Comparison of ENCODE assay signal across 8 cellular contexts in the genomic region with DNA sequence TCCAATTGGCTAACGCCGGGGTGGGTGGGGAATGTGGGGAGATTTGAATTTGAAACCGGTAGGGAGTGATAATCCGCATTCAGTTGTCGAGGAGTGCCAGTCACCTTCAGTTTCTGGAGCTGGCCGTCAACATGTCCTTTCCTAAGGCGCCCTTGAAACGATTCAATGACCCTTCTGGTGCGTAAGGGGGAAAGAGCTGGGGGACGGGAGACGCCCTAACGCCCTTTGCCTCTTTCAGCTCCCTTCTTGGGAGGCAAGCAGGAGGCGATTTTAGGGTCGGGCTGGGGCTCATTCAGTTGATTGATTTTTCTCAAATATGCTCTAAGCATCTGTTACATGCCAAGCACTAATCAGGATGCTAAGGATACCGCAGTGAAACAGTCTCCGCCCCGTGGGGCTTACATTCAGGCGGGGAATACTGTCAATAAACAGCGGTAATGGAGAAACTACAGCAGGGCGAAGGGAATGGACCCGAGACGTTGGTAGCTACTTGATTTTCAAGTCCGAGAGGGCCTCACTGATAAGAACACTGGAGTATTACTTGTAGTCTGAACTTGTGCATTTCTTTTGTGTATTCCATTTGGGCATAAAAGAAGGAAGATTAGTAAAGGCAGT. TPM values are rescaled to one million over a fixed set of nuclear protein-coding genes. Genes with fewer than 3 reads are reported as not detected.
A peak's percentile ranks its signal among the peaks of the same experiment; 100 is the strongest.
DNase-seq lines count a peak whose midpoint lies in the region; ATAC-seq lines count a peak whose summit lies in the region.

A gene with protein sequence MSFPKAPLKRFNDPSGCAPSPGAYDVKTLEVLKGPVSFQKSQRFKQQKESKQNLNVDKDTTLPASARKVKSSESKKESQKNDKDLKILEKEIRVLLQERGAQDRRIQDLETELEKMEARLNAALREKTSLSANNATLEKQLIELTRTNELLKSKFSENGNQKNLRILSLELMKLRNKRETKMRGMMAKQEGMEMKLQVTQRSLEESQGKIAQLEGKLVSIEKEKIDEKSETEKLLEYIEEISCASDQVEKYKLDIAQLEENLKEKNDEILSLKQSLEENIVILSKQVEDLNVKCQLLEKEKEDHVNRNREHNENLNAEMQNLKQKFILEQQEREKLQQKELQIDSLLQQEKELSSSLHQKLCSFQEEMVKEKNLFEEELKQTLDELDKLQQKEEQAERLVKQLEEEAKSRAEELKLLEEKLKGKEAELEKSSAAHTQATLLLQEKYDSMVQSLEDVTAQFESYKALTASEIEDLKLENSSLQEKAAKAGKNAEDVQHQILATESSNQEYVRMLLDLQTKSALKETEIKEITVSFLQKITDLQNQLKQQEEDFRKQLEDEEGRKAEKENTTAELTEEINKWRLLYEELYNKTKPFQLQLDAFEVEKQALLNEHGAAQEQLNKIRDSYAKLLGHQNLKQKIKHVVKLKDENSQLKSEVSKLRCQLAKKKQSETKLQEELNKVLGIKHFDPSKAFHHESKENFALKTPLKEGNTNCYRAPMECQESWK (plus strand): TSS at position 71 of the 615 bp plus-strand sequence. CDS start 61 bp downstream, at position 132.

- H3K9me3 ChIP-seq in MG63: no peaks in the 10 kb centered on the region
- no peaks in the 10 kb centered on the region for H3K9me3 ChIP-seq in iPS-18a (ENCODE audit: control insufficient read depth, low read depth, low read length)
- no peaks in the 10 kb centered on the region for H3K9me3 ChIP-seq in subcutaneous abdominal adipose tissue (ENCODE audit: control insufficient read depth in 5 of 5, low read length in 5 of 5)

- DNase-seq in activated naive CD4-positive, alpha-beta T cell treated with Interleukin-2 at 50 U/mL for 16 hours: no peak
- DNase-seq in MG63: peak; percentile 35
- no peak for DNase-seq in activated T-helper 1 cell treated with anti-CD3 and anti-CD28 coated beads, Interleukin-12 subunit alpha, Interleukin-12 subunit beta, Interleukin-2, Interleukin-4 antibody, amounts not matched to agents 30 ng/mL and 10 ng/mL and 1 ng/mL, durations not matched to agents 14 hours and 24 hours and 36 hours (ENCODE audit: low spot score)

- H3K4me3 ChIP-seq in MG63: peak within 1 kb of the TSS; percentile 95
- peak within 1 kb of the TSS; percentile 92 for H3K4me3 ChIP-seq in iPS-18a (ENCODE audit: low read length)
- peak within 1 kb of the TSS; percentile 82 to 94 (median 92) for H3K4me3 ChIP-seq in subcutaneous abdominal adipose tissue (ENCODE audit: low read depth in 1 of 5, low read length in 5 of 5)

- intact Hi-C loops in activated T-helper 1 cell treated with anti-CD3 and anti-CD28 coated beads, Interleukin-12 subunit alpha, Interleukin-12 subunit beta, Interleukin-2, Interleukin-4 antibody, amounts not matched to agents 30 ng/mL and 10 ng/mL and 1 ng/mL, durations not matched to agents 14 hours and 24 hours and 36 hours (cut with micrococcal nuclease): loop anchor here (1.0 kb wide), 2 partner anchors 23 to 45 kb away; a partner anchor contains a TSS

- no peaks in the 10 kb centered on the region for H3K27me3 ChIP-seq in MG63
- no peaks in the 10 kb centered on the region for H3K27me3 ChIP-seq in iPS-18a (ENCODE audit: control insufficient read depth, insufficient read depth, low read length)
- peaks cover 0 to 3% (median 0%) of the 10 kb centered on the region in 5 donors for H3K27me3 ChIP-seq in subcutaneous abdominal adipose tissue (ENCODE audit: control insufficient read depth in 5 of 5, insufficient read depth in 4 of 5, low read length in 5 of 5)

- no peaks in the 10 kb centered on the region for H3K9me3 Mint-ChIP-seq in activated naive CD4-positive, alpha-beta T cell treated with anti-CD3 and anti-CD28 coated beads, Interleukin-2, amount 50 U/mL, for 24 hours
- H3K9me3 Mint-ChIP-seq in activated T-helper 1 cell treated with anti-CD3 and anti-CD28 coated beads, Interleukin-12 subunit alpha, Interleukin-12 subunit beta, Interleukin-2, Interleukin-4 antibody, amounts not matched to agents 30 ng/mL and 10 ng/mL and 1 ng/mL, durations not matched to agents 14 hours and 24 hours and 36 hours: no peaks in the 10 kb centered on the region

- H3K36me3 ChIP-seq in MG63: peaks cover 50% of the 10 kb centered on the region
- peaks cover 19% of the 10 kb centered on the region for H3K36me3 ChIP-seq in iPS-18a (ENCODE audit: control insufficient read depth, low read depth, low read length)
- H3K36me3 ChIP-seq in subcutaneous abdominal adipose tissue (ENCODE audit: control insufficient read depth in 5 of 5, insufficient read depth in 5 of 5, low read length in 5 of 5): peaks cover 0 to 7% (median 0%) of the 10 kb centered on the region in 5 donors

- no peaks in the 10 kb centered on the region for H3K27me3 Mint-ChIP-seq in activated naive CD4-positive, alpha-beta T cell treated with anti-CD3 and anti-CD28 coated beads, Interleukin-2, amount 50 U/mL, for 24 hours
- no peaks in the 10 kb centered on the region for H3K27me3 Mint-ChIP-seq in activated T-helper 1 cell treated with anti-CD3 and anti-CD28 coated beads, Interleukin-12 subunit alpha, Interleukin-12 subunit beta, Interleukin-2, Interleukin-4 antibody, amounts not matched to agents 30 ng/mL and 10 ng/mL and 1 ng/mL, durations not matched to agents 14 hours and 24 hours and 36 hours (ENCODE audit: insufficient read depth)

- H3K27ac Mint-ChIP-seq in activated naive CD4-positive, alpha-beta T cell treated with anti-CD3 and anti-CD28 coated beads, Interleukin-2, amount 50 U/mL, for 24 hours: peak within 1 kb of the TSS; percentile 99
- H3K27ac Mint-ChIP-seq in activated T-helper 1 cell treated with anti-CD3 and anti-CD28 coated beads, Interleukin-12 subunit alpha, Interleukin-12 subunit beta, Interleukin-2, Interleukin-4 antibody, amounts not matched to agents 30 ng/mL and 10 ng/mL and 1 ng/mL, durations not matched to agents 14 hours and 24 hours and 36 hours: peak within 1 kb of the TSS; percentile 97

- H3K4me1 ChIP-seq in iPS-18a (ENCODE audit: control insufficient read depth, low read depth, low read length) (peaks cover 6% of the 10 kb centered on the region), subcutaneous abdominal adipose tissue (ENCODE audit: control insufficient read depth in 5 of 5, insufficient read depth in 5 of 5, low read length in 5 of 5) (peaks cover 4 to 33% (median 29%) of the 10 kb centered on the region in 5 donors)

- H3K36me3 Mint-ChIP-seq in activated naive CD4-positive, alpha-beta T cell treated with anti-CD3 and anti-CD28 coated beads, Interleukin-2, amount 50 U/mL, for 24 hours: peaks cover 3% of the 10 kb centered on the region
- peaks cover 21% of the 10 kb centered on the region for H3K36me3 Mint-ChIP-seq in activated T-helper 1 cell treated with anti-CD3 and anti-CD28 coated beads, Interleukin-12 subunit alpha, Interleukin-12 subunit beta, Interleukin-2, Interleukin-4 antibody, amounts not matched to agents 30 ng/mL and 10 ng/mL and 1 ng/mL, durations not matched to agents 14 hours and 24 hours and 36 hours (ENCODE audit: low read depth)

- H3K27ac ChIP-seq in iPS-18a (ENCODE audit: low read length) (peak within 1 kb of the TSS; percentile 90), subcutaneous abdominal adipose tissue (ENCODE audit: low read depth, low read length) (peak within 1 kb of the TSS; percentile 92)

- H3K4me3 Mint-ChIP-seq in activated naive CD4-positive, alpha-beta T cell treated with anti-CD3 and anti-CD28 coated beads, Interleukin-2, amount 50 U/mL, for 24 hours: peak within 1 kb of the TSS; percentile 98
- peak within 1 kb of the TSS; percentile 96 for H3K4me3 Mint-ChIP-seq in activated T-helper 1 cell treated with anti-CD3 and anti-CD28 coated beads, Interleukin-12 subunit alpha, Interleukin-12 subunit beta, Interleukin-2, Interleukin-4 antibody, amounts not matched to agents 30 ng/mL and 10 ng/mL and 1 ng/mL, durations not matched to agents 14 hours and 24 hours and 36 hours

- H3K9ac ChIP-seq in iPS-18a (ENCODE audit: low read length): peak within 1 kb of the TSS; percentile 91
- H3K9ac ChIP-seq in subcutaneous abdominal adipose tissue (ENCODE audit: low read length in 5 of 5): peak within 1 kb of the TSS; percentile 68 to 98 (median 96)

- H3K4me1 Mint-ChIP-seq in activated naive CD4-positive, alpha-beta T cell treated with anti-CD3 and anti-CD28 coated beads, Interleukin-2, amount 50 U/mL, for 24 hours: peaks cover 53% of the 10 kb centered on the region
- H3K4me1 Mint-ChIP-seq in activated T-helper 1 cell treated with anti-CD3 and anti-CD28 coated beads, Interleukin-12 subunit alpha, Interleukin-12 subunit beta, Interleukin-2, Interleukin-4 antibody, amounts not matched to agents 30 ng/mL and 10 ng/mL and 1 ng/mL, durations not matched to agents 14 hours and 24 hours and 36 hours (ENCODE audit: low read depth): peaks cover 46% of the 10 kb centered on the region

- no peak for ATAC-seq in GM21381 (IDR thresholded peaks at IDR 0.05; ENCODE audit: unreplicated experiment)
- no peak for ATAC-seq in HG03571 (IDR thresholded peaks at IDR 0.05; ENCODE audit: unreplicated experiment)

RNA-seq across cellular contexts. Expression of the gene that starts here (rescaled TPM):
- total RNA-seq in MG63 (2014; rRNA removed; shearing (Covaris generic); ENCODE audit: low replicate concordance): 73.4 and 102 TPM in 2 replicates
- total RNA-seq in activated T-helper 1 cell treated with anti-CD3 and anti-CD28 coated beads, Interleukin-12 subunit alpha, Interleukin-12 subunit beta, Interleukin-2, Interleukin-4 antibody, amounts not matched to agents 30 ng/mL and 10 ng/mL and 1 ng/mL, durations not matched to agents 14 hours and 24 hours and 36 hours: 25.5 and 26.8 TPM in 2 replicates
